Comparison of ENCODE assay signal across 33 cellular contexts in genomic region chr9:72290311-72290710, GRCh38.
"Had no signal": no experiment of that assay in that cellular context is flagged by ENCODE, and none has a peak within 500 bp of the region (broad histone marks: within the 10 kb centered on the region; RNA-seq: fewer than 3 reads in every experiment).

No MANE protein-coding gene starts in this region.

- DNase-seq: Karpas-422, Kasumi-1, MG63, MM.1S, MV-4-11, NCI-H1048, NCI-H1092, NCI-H1092 treated with DMSO at 0.1 percent for 48 hours, NCI-H1105, NCI-H1105 treated with DMSO at 0.1 percent for 48 hours, NCI-H1417, NCI-H1417 treated with DMSO at 0.1 percent for 48 hours, NCI-H1436, NCI-H1436 treated with DMSO at 0.1 percent for 48 hours, NCI-H146, NCI-H1694, NCI-H1694 treated with DMSO at 0.1 percent for 48 hours, NCI-H187, NCI-H187 treated with DMSO at 0.1 percent for 48 hours, NCI-H1930, NCI-H2029, NCI-H2029 treated with DMSO at 0.1 percent for 48 hours, NCI-H2081, NCI-H2081 treated with DMSO at 0.1 percent for 48 hours, NCI-H2107, NCI-H2171, NCI-H2171 treated with DMSO at 0.1 percent for 48 hours, NCI-H2227 treated with DMSO at 0.1 percent for 48 hours, NCI-H226, NCI-H345, NCI-H446, NCI-H446 treated with DMSO at 0.1 percent for 48 hours, NCI-H510A had no signal
